ENCODE assay signal across 21 cellular contexts in genomic region chr10:95830044-95830443, GRCh38.
"Had no signal": no experiment of that assay in that cellular context is flagged by ENCODE, and none has a peak within 500 bp of the region (broad histone marks: within the 10 kb centered on the region; RNA-seq: fewer than 3 reads in every experiment).

No MANE protein-coding gene starts in this region.

- H3K36me3 Mint-ChIP-seq: T-cell, WTC11 had no signal

- H3K4me1 ChIP-seq: right lobe of liver had no signal

- H3K4me1 Mint-ChIP-seq: WTC11 had no signal

- H3K9me3 ChIP-seq: gastrocnemius medialis, right lobe of liver, thoracic aorta, upper lobe of left lung had no signal

- H3K9ac ChIP-seq: parathyroid adenoma had no signal

- H3K27me3 ChIP-seq: gastrocnemius medialis, right lobe of liver, upper lobe of left lung had no signal

- H3K79me2 ChIP-seq: parathyroid adenoma had no signal

- H3K27me3 Mint-ChIP-seq: activated naive CD8-positive, alpha-beta T cell treated with anti-CD3 and anti-CD28 coated beads, Interleukin-2, amount 50 U/mL, for 24 hours; central memory CD8-positive, alpha-beta T cell had no signal

- H3K9me3 Mint-ChIP-seq: central memory CD8-positive, alpha-beta T cell; T-cell had no signal

- H3K4me3 Mint-ChIP-seq: activated naive CD8-positive, alpha-beta T cell treated with anti-CD3 and anti-CD28 coated beads, Interleukin-2, amount 50 U/mL, for 24 hours; central memory CD8-positive, alpha-beta T cell; T-cell; WTC11 had no signal

- H3K36me3 ChIP-seq: gastrocnemius medialis, right lobe of liver, thoracic aorta, upper lobe of left lung had no signal

- ATAC-seq: activated naive CD8-positive, alpha-beta T cell treated with anti-CD3 and anti-CD28 coated beads, Interleukin-2, amount 50 U/mL, for 24 hours; gastrocnemius medialis; left ventricle myocardium superior; naive thymus-derived CD4-positive, alpha-beta T cell; right lobe of liver; SK-N-SH treated with all-trans-retinoic acid at 6 μM for 48 hours; T-cell; WTC11 had no signal

- H3K4me3 ChIP-seq: gastrocnemius medialis, right lobe of liver, thoracic aorta, upper lobe of left lung had no signal

- H2AFZ ChIP-seq: parathyroid adenoma had no signal

- H3K27ac ChIP-seq: gastrocnemius medialis, parathyroid adenoma, right lobe of liver, thoracic aorta, upper lobe of left lung had no signal

- DNase-seq: activated CD4-positive, alpha-beta T cell treated with anti-CD3 and anti-CD28 coated beads for 4 hours; activated naive CD4-positive, alpha-beta T cell treated with Interleukin-2 at 50 U/mL for 16 hours; activated naive CD8-positive, alpha-beta T cell treated with anti-CD3 and anti-CD28 coated beads, Interleukin-2, amount 50 U/mL, for 24 hours; activated T-cell treated with anti-CD3 and anti-CD28 coated beads for 4 hours; anterior cingulate cortex; cortex of kidney; effector CD4-positive, alpha-beta T cell; gastrocnemius medialis; left ventricle myocardium superior; naive thymus-derived CD4-positive, alpha-beta T cell; right lobe of liver; SIG-M5; small intestine; stimulated activated CD4-positive, alpha-beta T cell treated with anti-CD3 and anti-CD28 coated beads, Interleukin-4, amount 100 ng/mL, for 1 hour; T-cell; upper lobe of left lung had no signal

- H3K27ac Mint-ChIP-seq: T-cell, WTC11 had no signal
